10 cellular contexts compared by ENCODE assay signal in the genomic region with DNA sequence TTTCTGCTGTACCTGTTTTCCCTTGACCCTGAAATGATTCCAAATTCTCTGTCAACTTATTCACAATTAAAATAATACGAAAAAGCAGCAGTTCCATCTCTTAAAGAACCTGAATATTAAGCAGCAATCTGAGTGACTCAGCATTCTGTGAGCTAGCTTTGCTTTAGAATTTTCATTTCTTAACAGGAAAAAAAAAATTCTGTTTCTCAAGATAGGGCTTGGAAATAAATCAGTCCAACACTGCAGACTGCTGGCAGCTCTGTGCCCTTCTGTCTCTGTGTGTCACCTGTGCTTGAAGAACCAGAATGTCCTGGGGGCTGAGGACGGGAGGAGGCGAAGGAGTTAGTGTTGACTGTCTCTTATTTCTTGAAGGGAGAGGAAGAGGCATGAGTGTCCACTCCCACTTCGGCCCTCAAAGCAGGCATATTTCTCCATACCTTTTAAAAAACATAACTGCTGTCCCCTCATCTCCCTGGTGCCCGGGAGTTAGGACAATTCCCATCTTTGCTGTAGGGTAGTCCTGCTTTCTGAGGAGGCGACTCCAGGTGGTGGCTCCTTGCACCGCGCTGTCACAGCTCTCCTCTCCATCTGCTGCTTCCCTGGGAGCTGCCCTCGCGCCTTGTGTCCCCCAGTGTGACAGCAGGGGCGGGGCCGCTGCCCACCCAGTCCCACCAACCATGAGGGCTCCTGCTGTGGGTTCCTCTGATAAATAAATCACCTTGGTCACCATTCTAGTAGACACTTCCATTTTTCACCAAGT.
DNase-seq lines count a peak whose midpoint lies in the region; ATAC-seq and FAIRE-seq lines count a peak whose summit lies in the region.
"Had no signal": no experiment of that assay in that cellular context is flagged by ENCODE, and none has a peak within 500 bp of the region (broad histone marks: within the 10 kb centered on the region; RNA-seq: fewer than 3 reads in every experiment).

No MANE protein-coding gene starts in this region.

- FAIRE-seq in small intestine (lab: Jason Lieb, UNC): no peak
- FAIRE-seq: A204.1 had no signal

- H3K4me3 ChIP-seq in adipocyte (ENCODE audit: low read length) (no peak overlapping the region), small intestine (ENCODE audit: low read depth in 1 of 2, low read length in 2 of 2) (no peak overlapping the region)

- intact Hi-C loops in head of caudate nucleus (cut with DNase I): loop anchor here (5.0 kb wide), 1 partner anchor 203 kb away; the partner anchor contains the start of gene CALM1

- H3K27me3 ChIP-seq in adipocyte (replicated peaks; ENCODE audit: control insufficient read depth, insufficient read depth, low read length) (no peaks in the 10 kb centered on the region), small intestine (ENCODE audit: control insufficient read depth in 2 of 2, insufficient read depth in 2 of 2, low read length in 2 of 2) (no peaks in the 10 kb centered on the region)

- H3K4me1 ChIP-seq in adipocyte (ENCODE audit: control insufficient read depth, insufficient read depth, low read length) (peaks cover 8% of the 10 kb centered on the region), small intestine (ENCODE audit: control insufficient read depth in 2 of 2, insufficient read depth in 1 of 2, low read depth in 1 of 2, low read length in 1 of 2) (no peaks in the 10 kb centered on the region)

- H3K9me3 ChIP-seq in adipocyte (ENCODE audit: control insufficient read depth, low read length): no peaks in the 10 kb centered on the region
- no peaks in the 10 kb centered on the region for H3K9me3 ChIP-seq in small intestine (ENCODE audit: control insufficient read depth, low read depth)

- H3K36me3 ChIP-seq in adipocyte (ENCODE audit: control insufficient read depth, insufficient read depth, low read length, severe bottlenecking) (peaks cover 2% of the 10 kb centered on the region), small intestine (ENCODE audit: control insufficient read depth in 2 of 2, insufficient read depth in 2 of 2, low read length in 2 of 2) (no peaks in the 10 kb centered on the region)

- WGBS in small intestine, 3 donors: 55 to 78% (median 58%) methylated on average over 12 of the region's 12 CpGs

- no peaks in the 10 kb centered on the region for H3K36me3 Mint-ChIP-seq in activated CD8-positive, alpha-beta memory T cell treated with anti-CD3 and anti-CD28 coated beads, Interleukin-2, amount 10 ng/mL, durations not matched to agents 7 days and 5 days

- no peaks in the 10 kb centered on the region for H3K4me1 Mint-ChIP-seq in activated CD8-positive, alpha-beta memory T cell treated with anti-CD3 and anti-CD28 coated beads, Interleukin-2, amount 10 ng/mL, durations not matched to agents 7 days and 5 days

- no peak overlapping the region for H3K9ac ChIP-seq in adipocyte (ENCODE audit: low read length)

- H3K9me3 Mint-ChIP-seq in activated CD8-positive, alpha-beta memory T cell treated with anti-CD3 and anti-CD28 coated beads, Interleukin-2, amount 10 ng/mL, durations not matched to agents 7 days and 5 days (ENCODE audit: low read depth): no peaks in the 10 kb centered on the region
- H3K9me3 Mint-ChIP-seq: activated T-cell treated with anti-CD3 and anti-CD28 coated beads, Interleukin-2, amount 50 U/mL, for 72 hours had no signal

- H3K27me3 Mint-ChIP-seq in activated CD8-positive, alpha-beta memory T cell treated with anti-CD3 and anti-CD28 coated beads, Interleukin-2, amount 10 ng/mL, durations not matched to agents 7 days and 5 days: peaks cover 52% of the 10 kb centered on the region

- H3K27ac Mint-ChIP-seq in activated CD8-positive, alpha-beta memory T cell treated with anti-CD3 and anti-CD28 coated beads, Interleukin-2, amount 10 ng/mL, durations not matched to agents 7 days and 5 days: no peak overlapping the region
- H3K27ac Mint-ChIP-seq: activated T-cell treated with anti-CD3 and anti-CD28 coated beads, Interleukin-2, amount 50 U/mL, for 72 hours had no signal

- DNase-seq in DMS153 treated with DMSO at 0.1 percent for 48 hours (lab: John Stamatoyannopoulos, UW; ENCODE audit: unreplicated experiment) (peak; percentile 8), DMS153 (lab: John Stamatoyannopoulos, UW) (no peak), adipocyte (ENCODE audit: low read depth) (peak; percentile 59), head of caudate nucleus (peak in 32 of 42 donors; percentile 36 to 77 (median 59)), small intestine (peak; percentile 9), retina (no peak), germinal center (ENCODE audit: low spot score) (no peak)
- no peak for DNase-seq in activated CD8-positive, alpha-beta memory T cell treated with anti-CD3 and anti-CD28 coated beads, Interleukin-2, amount 10 ng/mL, durations not matched to agents 7 days and 5 days
- DNase-seq: activated T-cell treated with anti-CD3 and anti-CD28 coated beads, Interleukin-2, amount 50 U/mL, for 72 hours had no signal

- CTCF ChIA-PET in activated CD8-positive, alpha-beta memory T cell treated with anti-CD3 and anti-CD28 coated beads, Interleukin-2, amount 10 ng/mL, durations not matched to agents 7 days and 5 days (lab: Charles Lee): no interaction called here

- ATAC-seq in activated CD8-positive, alpha-beta memory T cell treated with anti-CD3 and anti-CD28 coated beads, Interleukin-2, amount 10 ng/mL, durations not matched to agents 7 days and 5 days: no peak
- ATAC-seq: activated T-cell treated with anti-CD3 and anti-CD28 coated beads, Interleukin-2, amount 50 U/mL, for 72 hours had no signal

- no peak overlapping the region for H3K27ac ChIP-seq in small intestine (ENCODE audit: low read depth in 1 of 2, low read length in 1 of 2)

- no peak overlapping the region for H3K4me3 Mint-ChIP-seq in activated CD8-positive, alpha-beta memory T cell treated with anti-CD3 and anti-CD28 coated beads, Interleukin-2, amount 10 ng/mL, durations not matched to agents 7 days and 5 days
- H3K4me3 Mint-ChIP-seq: activated T-cell treated with anti-CD3 and anti-CD28 coated beads, Interleukin-2, amount 50 U/mL, for 72 hours had no signal

Comparison
In these comparisons a context has a peak if more than half of its experiments do, and no peak if none do; other contexts are left out.
1. DNase-seq: peak in DMS153 treated with DMSO at 0.1 percent for 48 hours (single experiment), adipocyte (single experiment), head of caudate nucleus (32 of 42) and small intestine (single experiment); none in DMS153 (single experiment), retina (single experiment), germinal center (single experiment) and activated CD8-positive, alpha-beta memory T cell treated with anti-CD3 and anti-CD28 coated beads, Interleukin-2, amount 10 ng/mL, durations not matched to agents 7 days and 5 days (single experiment).